10 cellular contexts compared by ENCODE assay signal in the genomic region with DNA sequence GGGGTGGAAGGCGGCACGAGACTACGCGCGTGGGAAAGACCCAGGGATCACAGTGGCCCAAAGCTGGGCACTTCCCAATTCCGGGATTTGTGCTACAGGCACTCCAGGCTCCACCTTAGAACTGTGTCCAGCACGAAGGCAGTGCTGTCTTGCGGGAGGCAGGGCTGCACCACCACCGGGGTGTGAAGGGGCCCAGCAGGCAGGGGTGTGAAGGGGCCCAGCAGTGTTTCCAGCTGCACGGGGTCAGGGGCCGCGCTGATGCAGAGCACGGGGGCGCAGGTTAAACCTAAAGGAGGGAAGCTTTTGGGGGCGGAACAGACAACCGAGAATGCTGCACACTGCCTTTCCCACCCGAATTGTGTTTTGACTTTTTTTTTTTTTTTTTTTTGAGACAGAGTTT. TPM values are rescaled to one million over a fixed set of nuclear protein-coding genes. Genes with fewer than 3 reads are reported as not detected.
A peak's percentile ranks its signal among the peaks of the same experiment; 100 is the strongest.
DNase-seq lines count a peak whose midpoint lies in the region; ATAC-seq, FAIRE-seq and TF ChIP-seq lines count a peak whose summit lies in the region.
"Had no signal": no experiment of that assay in that cellular context is flagged by ENCODE, and none has a peak within 500 bp of the region (broad histone marks: within the 10 kb centered on the region; RNA-seq: fewer than 3 reads in every experiment).

No MANE protein-coding gene starts in this region.

- H3K9me3 Mint-ChIP-seq in endodermal cell: no peaks in the 10 kb centered on the region

- H3K4me1 ChIP-seq in DND-41 (ENCODE audit: insufficient read depth, low read length): peaks cover 36% of the 10 kb centered on the region
- peaks cover 4% of the 10 kb centered on the region for H3K4me1 ChIP-seq in NT2/D1 (ENCODE audit: insufficient read depth, insufficient read length)
- no peaks in the 10 kb centered on the region for H3K4me1 ChIP-seq in endodermal cell (ENCODE audit: control insufficient read depth, insufficient read depth, low read length)
- no peaks in the 10 kb centered on the region for H3K4me1 ChIP-seq in pancreas
- H3K4me1 ChIP-seq in kidney (ENCODE audit: control insufficient read depth in 1 of 2, insufficient read depth in 1 of 2, low read depth in 1 of 2, low read length in 2 of 2): peaks cover 0 to 2% of the 10 kb centered on the region in 2 donors

- H3K9me3 ChIP-seq in DND-41 (ENCODE audit: insufficient read depth, low read length, severe bottlenecking) (no peaks in the 10 kb centered on the region), NT2/D1 (ENCODE audit: insufficient read depth, low read length) (no peaks in the 10 kb centered on the region), endodermal cell (ENCODE audit: control insufficient read depth, low read length) (no peaks in the 10 kb centered on the region), pancreas (no peaks in the 10 kb centered on the region), kidney (ENCODE audit: control insufficient read depth in 1 of 2, low read length in 2 of 2) (no peaks in the 10 kb centered on the region)

- H4K20me1 ChIP-seq in DND-41 (ENCODE audit: insufficient read depth, low read length): peaks cover 23% of the 10 kb centered on the region; the same call in 1 of the 2 replicates

- peaks cover 23% of the 10 kb centered on the region for H3K36me3 Mint-ChIP-seq in endodermal cell (ENCODE audit: low read depth)

- H3K4me3 Mint-ChIP-seq in endodermal cell: peak overlapping the region; percentile 77

- peak overlapping the region; percentile 76; the same call in 1 of the 2 replicates for H3K27ac ChIP-seq in DND-41 (ENCODE audit: low read length)
- H3K27ac ChIP-seq in endodermal cell (ENCODE audit: low read depth, low read length): no peak overlapping the region
- H3K27ac ChIP-seq in pancreas: peak overlapping the region in 3 of 4 donors; percentile 68 to 86 (median 82)
- no peak overlapping the region for H3K27ac ChIP-seq in kidney (ENCODE audit: low read depth in 2 of 2, low read length in 2 of 2)

- peaks cover 10% of the 10 kb centered on the region for H3K4me1 Mint-ChIP-seq in endodermal cell

- peak overlapping the region; percentile 72 for H3K4me2 ChIP-seq in DND-41 (ENCODE audit: insufficient read depth, low read length)

- DNase-seq in DND-41 (no peak), NT2/D1 (ENCODE audit: low read depth, low spot score) (no peak), endodermal cell (peak; percentile 53), pancreas (peak in 5 of 6 donors; percentile 15 to 66 (median 39)), kidney (no peak), amygdala (lab: John Stamatoyannopoulos, UW) (no peak), T-helper 9 cell (no peak), MV-4-11 (lab: John Stamatoyannopoulos, UW) (no peak)
- DNase-seq: aorta, SHP77 treated with DMSO at 0.1 percent for 48 hours had no signal

- H3K79me2 ChIP-seq in DND-41 (ENCODE audit: insufficient read depth, low read length): peaks cover 38% of the 10 kb centered on the region

- H3K4me3 ChIP-seq in DND-41 (ENCODE audit: low read depth in 1 of 2, low read length in 2 of 2) (peak overlapping the region in 1 of 2 experiments; percentile 90; a peak in 1 of 4 replicates), NT2/D1 (ENCODE audit: insufficient read length, low read depth) (no peak overlapping the region), endodermal cell (ENCODE audit: low read length) (no peak overlapping the region), pancreas (peak overlapping the region in 2 of 4 donors; percentile 62 to 100), kidney (ENCODE audit: low read length in 2 of 2) (peak overlapping the region in 1 of 2 donors; percentile 65)

- H3K9ac ChIP-seq in DND-41 (ENCODE audit: low read depth, low read length) (peak overlapping the region; percentile 77; the same call in 1 of the 2 replicates), NT2/D1 (ENCODE audit: insufficient read length, low read depth) (peak overlapping the region; percentile 67), endodermal cell (ENCODE audit: extremely low read depth, low read length, poor library complexity, severe bottlenecking) (no peak overlapping the region), kidney (ENCODE audit: low read length in 2 of 2) (no peak overlapping the region)

- H3K36me3 ChIP-seq in DND-41 (ENCODE audit: insufficient read depth, low read length) (peaks cover 23% of the 10 kb centered on the region), NT2/D1 (ENCODE audit: insufficient read depth, insufficient read length, low read length) (peaks cover 21% of the 10 kb centered on the region), endodermal cell (ENCODE audit: control insufficient read depth, insufficient read depth, low read length) (peaks cover 12% of the 10 kb centered on the region), pancreas (no peaks in the 10 kb centered on the region), kidney (ENCODE audit: control insufficient read depth in 1 of 2, insufficient read depth in 2 of 2, low read length in 2 of 2) (no peaks in the 10 kb centered on the region)

- WGBS in endodermal cell (ENCODE audit: insufficient coverage in 1 of 2, insufficient read length in 1 of 2), 2 experiments: 91 to 96% methylated on average over 11 to 17 of the region's 17 CpGs
- WGBS in pancreas, 2 donors: 66 to 84% methylated on average over 17 of the region's 17 CpGs

- no peak for FAIRE-seq in pancreas (lab: Jason Lieb, UNC)
- no peak for FAIRE-seq in kidney (lab: Jason Lieb, UNC)

- peak overlapping the region; percentile 92; the same call in 1 of the 2 replicates for H2AFZ ChIP-seq in DND-41 (ENCODE audit: low read depth, low read length)

- ATAC-seq in DND-41 (ENCODE audit: insufficient read depth, low read depth) (no peak), pancreas (no peak)

- H3K27me3 ChIP-seq in DND-41 (ENCODE audit: insufficient read depth, low read length, poor library complexity) (no peaks in the 10 kb centered on the region), NT2/D1 (ENCODE audit: insufficient read depth, insufficient read length) (no peaks in the 10 kb centered on the region), endodermal cell (ENCODE audit: control insufficient read depth, insufficient read depth, low read length, poor library complexity, severe bottlenecking) (no peaks in the 10 kb centered on the region), pancreas (no peaks in the 10 kb centered on the region)

- peak overlapping the region; percentile 68 for H3K27ac Mint-ChIP-seq in endodermal cell

- no peaks in the 10 kb centered on the region for H3K27me3 Mint-ChIP-seq in endodermal cell (ENCODE audit: insufficient read depth)

- no peak for TF ChIP-seq CTCF in DND-41 (IDR thresholded peaks at IDR 0.05; ENCODE audit: borderline replicate concordance, extremely low read depth, low read length, poor library complexity, severe bottlenecking)
- TF ChIP-seq CTCF in endodermal cell (conservative IDR thresholded peaks at IDR 0.05): no peak
- TF ChIP-seq CTCF in pancreas (IDR thresholded peaks at IDR 0.05): no peak
- TF ChIP-seq CTCF in kidney (IDR thresholded peaks at IDR 0.05; ENCODE audit: borderline replicate concordance, extremely low read depth, insufficient read depth): no peak

- intact Hi-C loops in pancreas (cut with DNase I): no loop called here
- intact Hi-C loops in kidney (cut with DNase I): no loop called here

RNA-seq across cellular contexts. Expression of a gene that starts 1.1 kb away (rescaled TPM):
- total RNA-seq in endodermal cell: 10 to 100 TPM; 69.2 to 80.9 TPM
- 76.5 TPM for polyA plus RNA-seq in endodermal cell (2013, experiment 1 of 2)
- polyA plus RNA-seq in endodermal cell (2013, experiment 2 of 2): 72.9 TPM
- 10 to 100 TPM; 24.2 to 47.7 (median 30.6) TPM for total RNA-seq in pancreas
- 10 to 100 TPM; 54.7 to 66.4 TPM for polyA plus RNA-seq in pancreas
- 89.6 TPM for total RNA-seq in kidney
- 125 TPM for polyA plus RNA-seq in kidney (ENCODE audit: insufficient read depth, low read depth, low replicate concordance)

RNA-seq across cellular contexts. Expression of a gene that starts 51.2 kb away (rescaled TPM):
- total RNA-seq in endodermal cell (1 to 10 TPM; 1.4 to 2.0 TPM), pancreas (under 1 TPM; 0.34 to 0.92 (median 0.67) TPM), kidney (1.7 TPM)
- polyA plus RNA-seq in endodermal cell (2013, experiment 1 of 2): 1.3 TPM
- 1.2 TPM for polyA plus RNA-seq in endodermal cell (2013, experiment 2 of 2)
- polyA plus RNA-seq in pancreas (1 to 10 TPM in 1 of 2 donors, under 1 TPM in 1; 0.61 to 1.7 TPM), kidney (ENCODE audit: insufficient read depth, low read depth, low replicate concordance) (0.71 TPM)

RNA-seq across cellular contexts. Expression of a gene that starts 52.2 kb away (rescaled TPM):
- total RNA-seq in endodermal cell (10 to 100 TPM; 61.6 to 73.1 TPM), pancreas (10 to 100 TPM; 37.9 to 69.4 (median 55.3) TPM), kidney (135 TPM)
- 84.2 TPM for polyA plus RNA-seq in endodermal cell (2013, experiment 1 of 2)
- 70.5 TPM for polyA plus RNA-seq in endodermal cell (2013, experiment 2 of 2)
- polyA plus RNA-seq in pancreas (10 to 100 TPM; 41.9 to 55.8 TPM), kidney (ENCODE audit: insufficient read depth, low read depth, low replicate concordance) (256 TPM)

RNA-seq across cellular contexts. Expression of a gene that starts 52.4 kb away (rescaled TPM):
- total RNA-seq in endodermal cell (1 to 10 TPM; 8.4 to 9.7 TPM), pancreas (1 to 10 TPM; 1.5 to 3.9 (median 2.2) TPM), kidney (5.9 TPM)
- 5.9 TPM for polyA plus RNA-seq in endodermal cell (2013, experiment 1 of 2)
- 5.8 TPM for polyA plus RNA-seq in endodermal cell (2013, experiment 2 of 2)
- polyA plus RNA-seq in pancreas (1 to 10 TPM; 1.2 to 1.6 TPM), kidney (ENCODE audit: insufficient read depth, low read depth, low replicate concordance) (3.2 TPM)

Comparison
In these comparisons a context has a peak if more than half of its experiments do, and no peak if none do; other contexts are left out.
1. DNase-seq: peak in endodermal cell (single experiment) and pancreas (5 of 6); none in DND-41 (single experiment), NT2/D1 (single experiment), kidney (single experiment), amygdala (0 of 56), T-helper 9 cell (single experiment) and MV-4-11 (single experiment).
2. H3K27ac ChIP-seq: peak in DND-41 (single experiment) and pancreas (3 of 4); none in endodermal cell (single experiment) and kidney (0 of 2).
3. H3K9ac ChIP-seq: peak in DND-41 (single experiment) and NT2/D1 (single experiment); none in endodermal cell (single experiment) and kidney (0 of 2).